Comparison of ENCODE assay signal across 29 cellular contexts in genomic region chr17:3951003-3951402, GRCh38. TPM values are rescaled to one million over a fixed set of nuclear protein-coding genes. Genes with fewer than 3 reads are reported as not detected.
"Had no signal": no experiment of that assay in that cellular context is flagged by ENCODE, and none has a peak within 500 bp of the region (broad histone marks: within the 10 kb centered on the region; RNA-seq: fewer than 3 reads in every experiment).

No MANE protein-coding gene starts in this region.

- H3K27me3 ChIP-seq: colonic mucosa, esophagus squamous epithelium, gastrocnemius medialis, heart right ventricle, left lung had no signal

- H3K27ac ChIP-seq: colonic mucosa, epithelial cell of prostate, esophagus squamous epithelium, gastrocnemius medialis, heart right ventricle, left lung, lower lobe of right lung had no signal

- H3K4me3 ChIP-seq: colonic mucosa, esophagus squamous epithelium, gastrocnemius medialis, heart right ventricle, left lung, lower lobe of right lung, mucosa of descending colon had no signal

- DNase-seq: colonic mucosa; cortex of kidney; effector CD8-positive, alpha-beta T cell; effector memory CD8-positive, alpha-beta T cell; endodermal cell; erythroblast; esophagus squamous epithelium; foreskin fibroblast; foreskin melanocyte; gastrocnemius medialis; glutamatergic neuron; head of caudate nucleus; heart right ventricle; hippocampal formation; immature natural killer cell; left cardiac atrium; left lung; left ventricle myocardium superior; lower lobe of right lung; mesenchymal stem cell; mucosa of descending colon; naive B cell had no signal

- H3K4me1 ChIP-seq: colonic mucosa, gastrocnemius medialis had no signal

- FAIRE-seq: endometrium had no signal

- H3K36me3 ChIP-seq: gastrocnemius medialis had no signal

- H3K9me3 ChIP-seq: colonic mucosa, esophagus squamous epithelium, gastrocnemius medialis, heart right ventricle, left lung, lower lobe of right lung, mucosa of descending colon had no signal

- ATAC-seq: effector memory CD8-positive, alpha-beta T cell; esophagus mucosa; gastrocnemius medialis; heart right ventricle; left cardiac atrium; left lung; left ventricle myocardium superior; lower lobe of right lung; mucosa of descending colon had no signal

RNA-seq across cellular contexts. Expression of gene ATP2A3, which starts 13.2 kb away (rescaled TPM):
- total RNA-seq: dermis microvascular lymphatic vessel endothelial cell had no signal

RNA-seq across cellular contexts. Expression of gene P2RX1, which starts 34.7 kb away (rescaled TPM):
- total RNA-seq: dermis microvascular lymphatic vessel endothelial cell, endodermal cell, glomerular endothelial cell, kidney epithelial cell, lung microvascular endothelial cell had no signal
